Comparison of ENCODE assay signal across 23 cellular contexts in the genomic region with DNA sequence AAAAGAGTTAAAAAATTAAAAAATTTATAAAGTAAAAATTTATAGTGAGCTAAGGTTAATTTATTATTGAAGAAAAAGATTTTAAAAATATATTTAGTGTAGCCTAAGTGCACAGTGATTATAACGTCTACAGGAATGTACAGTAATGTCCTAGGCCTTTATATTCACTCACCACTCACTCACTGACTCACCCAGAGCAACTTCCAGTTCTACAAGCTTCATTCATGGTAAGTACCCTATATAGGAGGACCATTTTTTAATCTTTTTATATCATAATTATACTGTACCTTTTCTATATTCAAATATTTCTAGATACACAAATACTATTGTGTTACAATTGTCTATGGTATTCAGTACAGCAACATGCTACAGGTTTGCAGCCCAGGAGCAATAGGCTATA.
DNase-seq lines count a peak whose midpoint lies in the region; ATAC-seq and TF ChIP-seq lines count a peak whose summit lies in the region.
"Had no signal": no experiment of that assay in that cellular context is flagged by ENCODE, and none has a peak within 500 bp of the region (broad histone marks: within the 10 kb centered on the region; RNA-seq: fewer than 3 reads in every experiment).

No MANE protein-coding gene starts in this region.

- DNase-seq in RKO (ENCODE audit: low spot score): peak; percentile 8
- DNase-seq in foreskin keratinocyte: peak; percentile 32 to 67
- DNase-seq in smooth muscle cell (lab: John Stamatoyannopoulos, UW; ENCODE audit: unreplicated experiment): no peak
- DNase-seq in left lung: no peak
- DNase-seq: 8988T; ACHN; BE2C; C1 segment of cervical spinal cord; CD4-positive, alpha-beta memory T cell; CD4-positive, CD25-positive, alpha-beta regulatory T cell; CD8-positive, alpha-beta memory T cell; COR-L47; DMS 273 treated with DMSO at 0.1 percent for 48 hours; DMS153; DMS53; DMS79; DND-41; EL; GDM1 had no signal

- 8% methylated on average over 1 of the region's 1 CpG for WGBS in smooth muscle cell (ENCODE audit: low lambda C conversion rate)

- no peak overlapping the region for H3K9ac ChIP-seq in smooth muscle cell (ENCODE audit: low read depth)
- H3K9ac ChIP-seq: BLaER1 had no signal

- H3K27ac ChIP-seq in foreskin keratinocyte (no peak overlapping the region), smooth muscle cell (ENCODE audit: low read depth) (peak overlapping the region; percentile 78), left lung (no peak overlapping the region)
- H3K27ac ChIP-seq: BLaER1 had no signal

- H3K4me1 ChIP-seq in foreskin keratinocyte: peaks cover 3% of the 10 kb centered on the region
- H3K4me1 ChIP-seq in smooth muscle cell (ENCODE audit: low read depth): no peaks in the 10 kb centered on the region
- H3K4me1 ChIP-seq in left lung: no peaks in the 10 kb centered on the region
- H3K4me1 ChIP-seq: BE2C, BLaER1 had no signal

- no peaks in the 10 kb centered on the region for H3K79me2 ChIP-seq in smooth muscle cell (ENCODE audit: low read depth)

- no peaks in the 10 kb centered on the region for H3K36me3 ChIP-seq in smooth muscle cell (ENCODE audit: low read depth)
- H3K36me3 ChIP-seq in left lung: no peaks in the 10 kb centered on the region
- H3K36me3 ChIP-seq: BE2C, BLaER1 had no signal

- ATAC-seq in foreskin keratinocyte (peak; percentile 84), left lung (no peak), HG02588 (IDR thresholded peaks at IDR 0.05; ENCODE audit: unreplicated experiment) (no peak), GM19455 (IDR thresholded peaks at IDR 0.05; ENCODE audit: unreplicated experiment) (no peak)
- ATAC-seq: GM12878 had no signal

- no peak overlapping the region for H2AFZ ChIP-seq in smooth muscle cell (ENCODE audit: low read depth)

- no peaks in the 10 kb centered on the region for H3F3A ChIP-seq in smooth muscle cell (ENCODE audit: low read depth)

- intact Hi-C loops in left lung (cut with DNase I): no loop called here

- TF ChIP-seq CTCF in foreskin keratinocyte (conservative IDR thresholded peaks at IDR 0.05) (no peak), smooth muscle cell (IDR thresholded peaks at IDR 0.05; ENCODE audit: borderline replicate concordance, insufficient read depth, poor library complexity, severe bottlenecking) (no peak), left lung (IDR thresholded peaks at IDR 0.05) (no peak)

- H3K4me2 ChIP-seq in smooth muscle cell: peak overlapping the region; percentile 49
- H3K4me2 ChIP-seq: BLaER1 had no signal

- H3K4me3 ChIP-seq in smooth muscle cell: no peak overlapping the region
- no peak overlapping the region for H3K4me3 ChIP-seq in left lung
- H3K4me3 ChIP-seq: BLaER1, GM12878 had no signal

- H3K9me3 ChIP-seq in smooth muscle cell (replicated peaks; ENCODE audit: low read depth): no peaks in the 10 kb centered on the region
- H3K9me3 ChIP-seq in left lung: no peaks in the 10 kb centered on the region
- H3K9me3 ChIP-seq: BE2C, BLaER1 had no signal

- H4K20me1 ChIP-seq in smooth muscle cell (ENCODE audit: low read depth): no peaks in the 10 kb centered on the region
- H4K20me1 ChIP-seq: BLaER1 had no signal

- no peaks in the 10 kb centered on the region for H3K27me3 ChIP-seq in foreskin keratinocyte
- no peaks in the 10 kb centered on the region for H3K27me3 ChIP-seq in smooth muscle cell (ENCODE audit: low read depth)
- no peaks in the 10 kb centered on the region for H3K27me3 ChIP-seq in left lung
- H3K27me3 ChIP-seq: BE2C had no signal

Comparison
In these comparisons a context has a peak if more than half of its experiments do, and no peak if none do; other contexts are left out.
1. DNase-seq: peak in RKO (single experiment) and foreskin keratinocyte (2 of 2); none in smooth muscle cell (single experiment) and left lung (0 of 2).